ENCODE assay signal across 1 cellular context in genomic region chr1:231337043-231337471, GRCh38.
TF ChIP-seq lines count a peak whose summit lies in the region.

No MANE protein-coding gene starts in this region.

TF ChIP-seq in K562, 482 proteins besides CTCF, POLR2A, EP300 and RAD21:
- TF ChIP-seq E2F8 (IDR thresholded peaks at IDR 0.05; ENCODE audit: low read depth, partially characterized antibody) (peak; percentile 2), PREB (CRISPR knock-in tag; IDR thresholded peaks at IDR 0.05) (0 out of 2 replicates have a peak, but pooled peaks have one; percentile 42), LCOR (CRISPR knock-in tag; IDR thresholded peaks at IDR 0.05) (peak; percentile 28; the same call in 1 of the 2 replicates), TAF7 (tag; IDR thresholded peaks at IDR 0.05) (no peak), DPF2 (IDR thresholded peaks at IDR 0.05) (0 out of 2 replicates have a peak, but pooled peaks have one; percentile 7), MYC (IDR thresholded peaks at IDR 0.05; ENCODE audit: low read depth, low read length) (peak; percentile 38; the same call in 1 of the 2 replicates), MYC (CRISPR knock-in tag; IDR thresholded peaks at IDR 0.05; ENCODE audit: borderline replicate concordance, low read depth) (no peak), RB1 (IDR thresholded peaks at IDR 0.05; ENCODE audit: low read depth) (no peak), NRF1 (conservative IDR thresholded peaks at IDR 0.05 in 1 of 2, IDR thresholded peaks at IDR 0.05 in 1 of 2) (no peak), MAZ (CRISPR knock-in tag; conservative IDR thresholded peaks at IDR 0.05 in 1 of 2, IDR thresholded peaks at IDR 0.05 in 1 of 2) (peak in 1 of 2 experiments; percentile 3; a peak in 1 of 4 replicates), KAT7 (CRISPR knock-in tag; IDR thresholded peaks at IDR 0.05; ENCODE audit: borderline replicate concordance) (peak; percentile 32; the same call in 1 of the 2 replicates), ZNF143 (CRISPR knock-in tag; IDR thresholded peaks at IDR 0.05) (peak; percentile 55; the same call in 1 of the 2 replicates), E2F6 (IDR thresholded peaks at IDR 0.05; ENCODE audit: borderline replicate concordance in 1 of 2, extremely low read depth in 1 of 2, insufficient read depth in 1 of 2, insufficient read length in 1 of 2, low read depth in 1 of 2, low read length in 1 of 2, poor library complexity in 1 of 2, severe bottlenecking in 1 of 2) (peak in 1 of 2 experiments; percentile 22), TEAD1 (CRISPR knock-in tag; IDR thresholded peaks at IDR 0.05) (peak in 1 of 2 experiments; percentile 79; a peak in 1 of 4 replicates), ZNF395 (CRISPR knock-in tag; IDR thresholded peaks at IDR 0.05) (0 out of 2 replicates have a peak, but pooled peaks have one; percentile 5), USF1 (CRISPR knock-in tag; IDR thresholded peaks at IDR 0.05) (no peak)
